ENCODE assay signal across 1 cellular context in genomic region chr15:40894689-40895308, GRCh38.
TF ChIP-seq lines count a peak whose summit lies in the region.

No MANE protein-coding gene starts in this region.

TF ChIP-seq in K562, 482 proteins besides CTCF, POLR2A, EP300 and RAD21 (continued from another document):
- TF ChIP-seq JUND (IDR thresholded peaks at IDR 0.05; ENCODE audit: borderline replicate concordance, low read depth, low read length) = peak; percentile 51; the same call in 1 of the 2 replicates
- TF ChIP-seq JUND (tag; IDR thresholded peaks at IDR 0.05; ENCODE audit: borderline replicate concordance, low read depth, low read length) = no peak; the same call in 2 of the 3 replicates
TF ChIP-seq in K562: peak in this region for 73.
